ENCODE assay signal across 13 cellular contexts in the genomic region with DNA sequence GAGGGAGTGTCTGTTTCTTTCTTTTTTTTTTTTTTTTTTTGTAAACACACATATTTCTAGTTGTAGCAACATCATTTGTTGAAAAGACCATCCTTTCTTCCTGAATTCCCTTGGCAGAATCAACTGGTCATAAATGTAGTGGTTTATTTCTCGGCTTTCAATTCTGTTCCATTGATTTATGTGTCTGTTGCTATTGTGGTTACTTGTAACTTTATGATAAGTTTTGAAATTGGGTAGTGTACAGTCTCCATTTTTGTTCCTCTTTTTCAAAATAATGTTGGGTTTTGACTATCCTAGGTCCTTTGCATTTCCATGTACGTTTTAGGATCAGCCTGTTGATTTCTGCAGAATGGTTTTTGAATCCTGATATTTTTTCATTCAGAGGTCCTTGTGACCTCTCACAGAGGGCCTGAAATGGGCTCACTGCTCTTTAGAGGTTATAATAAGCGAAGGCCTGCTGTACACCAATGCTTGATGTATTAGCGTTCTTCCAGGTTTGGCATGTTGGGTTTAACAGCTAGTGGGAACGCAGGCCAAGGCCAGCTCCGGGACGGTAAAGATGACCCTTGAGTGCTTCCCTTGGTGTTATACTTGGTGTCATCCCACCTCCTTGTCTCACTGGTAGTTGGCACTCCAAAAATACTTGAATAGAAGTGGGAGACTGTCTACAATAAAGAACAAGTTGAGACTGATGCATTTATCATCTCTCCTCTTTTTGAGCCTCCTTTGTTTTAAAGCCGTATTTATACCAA. TPM values are rescaled to one million over a fixed set of nuclear protein-coding genes. Genes with fewer than 3 reads are reported as not detected.
A peak's percentile ranks its signal among the peaks of the same experiment; 100 is the strongest.
DNase-seq lines count a peak whose midpoint lies in the region; ATAC-seq, FAIRE-seq and TF ChIP-seq lines count a peak whose summit lies in the region.
"Had no signal": no experiment of that assay in that cellular context is flagged by ENCODE, and none has a peak within 500 bp of the region (broad histone marks: within the 10 kb centered on the region; RNA-seq: fewer than 3 reads in every experiment).

No MANE protein-coding gene starts in this region.

- peak; percentile 12 for DNase-seq in NCI-H510A treated with DMSO at 0.1 percent for 48 hours (lab: John Stamatoyannopoulos, UW)
- DNase-seq in NCI-H510A (lab: John Stamatoyannopoulos, UW) = no peak
- no peak for DNase-seq in endothelial cell (ENCODE audit: low spot score)
- no peak for DNase-seq in activated CD4-positive, alpha-beta T cell treated with anti-CD3 and anti-CD28 coated beads for 1 hour
- DNase-seq in H54 (ENCODE audit: insufficient read length, low spot score) = no peak
- DNase-seq: 8988T; glutamatergic neuron; NCI-H2107; stimulated activated CD4-positive, alpha-beta T cell treated with anti-CD3 and anti-CD28 coated beads, Interleukin-1b, Interleukin-23, amount 100 ng/mL, for 48 hours had no signal

- peaks cover 10% of the 10 kb centered on the region for H3K36me3 Mint-ChIP-seq in endothelial cell (ENCODE audit: low read depth, unreplicated experiment)

- no peak for FAIRE-seq in H54 (lab: Jason Lieb, UNC)

- TF ChIP-seq POLR2A in H54 (IDR thresholded peaks at IDR 0.05; ENCODE audit: low read depth, low read length) = no peak

- peaks cover 32% of the 10 kb centered on the region for H3K4me1 Mint-ChIP-seq in endothelial cell (ENCODE audit: unreplicated experiment)
- H3K4me1 Mint-ChIP-seq: central memory CD8-positive, alpha-beta T cell had no signal

- H3K27me3 Mint-ChIP-seq in endothelial cell (ENCODE audit: unreplicated experiment) = peaks cover 3% of the 10 kb centered on the region
- H3K27me3 Mint-ChIP-seq: central memory CD8-positive, alpha-beta T cell had no signal

- peaks cover 8% of the 10 kb centered on the region for H3K9me3 ChIP-seq in KOPT-K1 (ENCODE audit: insufficient read depth, low read length, poor library complexity, severe bottlenecking)
- no peaks in the 10 kb centered on the region for H3K9me3 ChIP-seq in thymus (ENCODE audit: control insufficient read depth)

- peaks cover 11% of the 10 kb centered on the region for H3K4me1 ChIP-seq in thymus (ENCODE audit: control insufficient read depth, insufficient read depth, low read length)

- no peaks in the 10 kb centered on the region for H3K27me3 ChIP-seq in thymus (ENCODE audit: control insufficient read depth, insufficient read depth)

- peak overlapping the region; percentile 89 for H3K27ac Mint-ChIP-seq in endothelial cell (ENCODE audit: unreplicated experiment)

- H3K27ac ChIP-seq in KOPT-K1 (ENCODE audit: low read depth, low read length, poor library complexity, severe bottlenecking) (peak overlapping the region; percentile 74), thymus (ENCODE audit: low read depth) (peak overlapping the region; percentile 68)

- TF ChIP-seq CTCF in endothelial cell (IDR thresholded peaks at IDR 0.05; ENCODE audit: unreplicated experiment) = no peak

- ATAC-seq in HG03342 (IDR thresholded peaks at IDR 0.05; ENCODE audit: unreplicated experiment) = no peak

- H3K4me3 ChIP-seq in thymus (ENCODE audit: low read length) = no peak overlapping the region

- H3K4me3 Mint-ChIP-seq in endothelial cell (ENCODE audit: unreplicated experiment) = no peak overlapping the region
- H3K4me3 Mint-ChIP-seq: central memory CD8-positive, alpha-beta T cell had no signal

- no peaks in the 10 kb centered on the region for H3K9me3 Mint-ChIP-seq in endothelial cell (ENCODE audit: unreplicated experiment)
- H3K9me3 Mint-ChIP-seq: central memory CD8-positive, alpha-beta T cell had no signal

- H3K36me3 ChIP-seq in KOPT-K1 (ENCODE audit: insufficient read depth, low read length) (peaks cover 9% of the 10 kb centered on the region), thymus (ENCODE audit: control insufficient read depth, insufficient read depth) (no peaks in the 10 kb centered on the region)

- 32% methylated on average over 8 of the region's 8 CpGs for WGBS in thymus

RNA-seq across cellular contexts. Expression of a gene that starts 43.8 kb away (rescaled TPM):
- total RNA-seq in endothelial cell (ENCODE audit: unreplicated experiment) = 115 TPM
- 26.6 TPM for polyA plus RNA-seq in thymus

RNA-seq across cellular contexts. Expression of a gene that starts 57.7 kb away (rescaled TPM):
- total RNA-seq in endothelial cell (ENCODE audit: unreplicated experiment) = 107 TPM
- polyA plus RNA-seq in thymus = 55.9 TPM
